Comparison of ENCODE assay signal across 1 cellular context in genomic region chr5:14155730-14156129, GRCh38.
TF ChIP-seq lines count a peak whose summit lies in the region.

No MANE protein-coding gene starts in this region.

TF ChIP-seq in GM12878, 131 proteins besides CTCF, POLR2A, EP300 and RAD21:
- TF ChIP-seq LARP7 (IDR thresholded peaks at IDR 0.05) (0 out of 2 replicates have a peak, but pooled peaks have one; percentile 16), STAT3 (IDR thresholded peaks at IDR 0.05; ENCODE audit: low read depth, low read length) (no peak), NBN (IDR thresholded peaks at IDR 0.05) (no peak), GABPA (IDR thresholded peaks at IDR 0.05; ENCODE audit: low read depth) (no peak), HDAC2 (IDR thresholded peaks at IDR 0.05) (no peak)
- TF ChIP-seq, protein P1, sequence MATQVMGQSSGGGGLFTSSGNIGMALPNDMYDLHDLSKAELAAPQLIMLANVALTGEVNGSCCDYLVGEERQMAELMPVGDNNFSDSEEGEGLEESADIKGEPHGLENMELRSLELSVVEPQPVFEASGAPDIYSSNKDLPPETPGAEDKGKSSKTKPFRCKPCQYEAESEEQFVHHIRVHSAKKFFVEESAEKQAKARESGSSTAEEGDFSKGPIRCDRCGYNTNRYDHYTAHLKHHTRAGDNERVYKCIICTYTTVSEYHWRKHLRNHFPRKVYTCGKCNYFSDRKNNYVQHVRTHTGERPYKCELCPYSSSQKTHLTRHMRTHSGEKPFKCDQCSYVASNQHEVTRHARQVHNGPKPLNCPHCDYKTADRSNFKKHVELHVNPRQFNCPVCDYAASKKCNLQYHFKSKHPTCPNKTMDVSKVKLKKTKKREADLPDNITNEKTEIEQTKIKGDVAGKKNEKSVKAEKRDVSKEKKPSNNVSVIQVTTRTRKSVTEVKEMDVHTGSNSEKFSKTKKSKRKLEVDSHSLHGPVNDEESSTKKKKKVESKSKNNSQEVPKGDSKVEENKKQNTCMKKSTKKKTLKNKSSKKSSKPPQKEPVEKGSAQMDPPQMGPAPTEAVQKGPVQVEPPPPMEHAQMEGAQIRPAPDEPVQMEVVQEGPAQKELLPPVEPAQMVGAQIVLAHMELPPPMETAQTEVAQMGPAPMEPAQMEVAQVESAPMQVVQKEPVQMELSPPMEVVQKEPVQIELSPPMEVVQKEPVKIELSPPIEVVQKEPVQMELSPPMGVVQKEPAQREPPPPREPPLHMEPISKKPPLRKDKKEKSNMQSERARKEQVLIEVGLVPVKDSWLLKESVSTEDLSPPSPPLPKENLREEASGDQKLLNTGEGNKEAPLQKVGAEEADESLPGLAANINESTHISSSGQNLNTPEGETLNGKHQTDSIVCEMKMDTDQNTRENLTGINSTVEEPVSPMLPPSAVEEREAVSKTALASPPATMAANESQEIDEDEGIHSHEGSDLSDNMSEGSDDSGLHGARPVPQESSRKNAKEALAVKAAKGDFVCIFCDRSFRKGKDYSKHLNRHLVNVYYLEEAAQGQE (IDR thresholded peaks at IDR 0.05; ENCODE audit: low read depth, low read length) = no peak
